8 cellular contexts compared by ENCODE assay signal in genomic region chr3:189961086-189961485, GRCh38.
DNase-seq lines count a peak whose midpoint lies in the region; ATAC-seq, FAIRE-seq and TF ChIP-seq lines count a peak whose summit lies in the region.
"Not testable (repeated sequence)": the region's sequence is repeated elsewhere in the genome, so short reads cannot be mapped to it uniquely, and the experiment has no call there.

No MANE protein-coding gene starts in this region.

- H3K4me1 ChIP-seq in A549: peaks cover 14% of the 10 kb centered on the region
- not testable (repeated sequence) for H3K4me1 ChIP-seq in astrocyte (ENCODE audit: insufficient read depth, low read length); iPS-20b (ENCODE audit: insufficient read depth, low read length); neuronal stem cell (ENCODE audit: control insufficient read depth in 2 of 2, insufficient read depth in 1 of 2, low read depth in 1 of 2, low read length in 2 of 2)

- not testable (repeated sequence) for H2AK5ac ChIP-seq in neuronal stem cell (ENCODE audit: low read depth, low read length)

- H3K4me3 ChIP-seq in A549; astrocyte (ENCODE audit: insufficient read depth, low read depth, low read length); iPS-20b (ENCODE audit: low read length); neuronal stem cell (ENCODE audit: low read length in 2 of 2): not testable (repeated sequence)

- H3K36me3 Mint-ChIP-seq in astrocyte (ENCODE audit: low read depth, unreplicated experiment): not testable (repeated sequence)

- POLR2A ChIA-PET in A549 (lab: Yijun Ruan, JAX): interaction anchor here (0.9 kb wide), 1 partner anchor 361 kb away, joined by 7 read pairs; the partner anchor contains the start of gene CLDN1

- H3K27ac ChIP-seq in A549 (peak overlapping the region; percentile 59 to 63), astrocyte (ENCODE audit: low read depth, low read length) (peak overlapping the region; percentile 12)
- H3K27ac ChIP-seq in iPS-20b (ENCODE audit: low read length); neuronal stem cell (replicated peaks; ENCODE audit: low read length): not testable (repeated sequence)

- H3K9me3 ChIP-seq in A549; astrocyte (ENCODE audit: insufficient read depth, low read depth, low read length); iPS-20b (ENCODE audit: insufficient read depth, low read depth, low read length); neuronal stem cell (replicated peaks in 1 of 2; ENCODE audit: control insufficient read depth in 2 of 2, insufficient read depth in 1 of 2, low read depth in 1 of 2, low read length in 2 of 2): not testable (repeated sequence)

- not testable (repeated sequence) for H4K20me1 ChIP-seq in astrocyte (ENCODE audit: insufficient read depth, low read length)

- H3K27me3 Mint-ChIP-seq in astrocyte (ENCODE audit: low read depth, unreplicated experiment): not testable (repeated sequence)

- TF ChIP-seq EP300 in A549 (IDR thresholded peaks at IDR 0.05): not testable (repeated sequence)

- not testable (repeated sequence) for H3K27me3 ChIP-seq in astrocyte (ENCODE audit: insufficient read depth, low read length); iPS-20b (ENCODE audit: insufficient read depth, low read length); neuronal stem cell (ENCODE audit: control insufficient read depth in 3 of 3, insufficient read depth in 3 of 3, low read depth in 1 of 3, low read length in 3 of 3)

- not testable (repeated sequence) for H3K14ac ChIP-seq in neuronal stem cell (ENCODE audit: low read length)

- H2BK5ac ChIP-seq in neuronal stem cell (ENCODE audit: low read length): not testable (repeated sequence)

- TF ChIP-seq POLR2A in A549 (IDR thresholded peaks at IDR 0.05; ENCODE audit: low read length): not testable (repeated sequence)

- H3K4me2 ChIP-seq in A549: peak overlapping the region; percentile 47; the same call in 2 of the 3 replicates
- peak overlapping the region; percentile 64 for H3K4me2 ChIP-seq in astrocyte (ENCODE audit: low read length)
- not testable (repeated sequence) for H3K4me2 ChIP-seq in neuronal stem cell (ENCODE audit: insufficient read depth, low read length, poor library complexity, severe bottlenecking)

- not testable (repeated sequence) for H3K79me2 ChIP-seq in astrocyte (ENCODE audit: insufficient read depth, low read length)

- not testable (repeated sequence) for H3K27ac Mint-ChIP-seq in astrocyte (ENCODE audit: unreplicated experiment)

- WGBS in A549 (ENCODE audit: missing lambda C conversion rate): 51% methylated on average over 10 of the region's 10 CpGs
- no CpG with 5 or more reads among the region's 10 CpGs for WGBS in neuronal stem cell (ENCODE audit: extremely low coverage in 2 of 2, insufficient read length in 2 of 2, insufficient replicate concordance in 1 of 2), 2 donors

- not testable (repeated sequence) for ATAC-seq in A549
- peak; percentile 12 for ATAC-seq in GM18517 (IDR thresholded peaks at IDR 0.05; ENCODE audit: unreplicated experiment)
- ATAC-seq in HG02759 (IDR thresholded peaks at IDR 0.05; ENCODE audit: unreplicated experiment): peak; percentile 17

- H3K18ac ChIP-seq in neuronal stem cell (ENCODE audit: low read length): not testable (repeated sequence)

- not testable (repeated sequence) for H3K79me1 ChIP-seq in neuronal stem cell (ENCODE audit: low read depth, low read length)

- H2BK120ac ChIP-seq in neuronal stem cell (ENCODE audit: low read depth, low read length): not testable (repeated sequence)

- not testable (repeated sequence) for H2BK12ac ChIP-seq in neuronal stem cell (ENCODE audit: low read length)

- DNase-seq in A549 (ENCODE audit: low read depth in 1 of 2, low spot score in 1 of 2); neuronal stem cell (ENCODE audit: low spot score): not testable (repeated sequence)
- DNase-seq in NCI-H1694 treated with DMSO at 0.1 percent for 48 hours (lab: John Stamatoyannopoulos, UW): peak; percentile 32
- peak; percentile 57 for DNase-seq in RPMI7951 (ENCODE audit: low read depth)
- DNase-seq in astrocyte (ENCODE audit: low read depth): peak; percentile 52

- H3K4me1 Mint-ChIP-seq in astrocyte (ENCODE audit: low read depth, unreplicated experiment): not testable (repeated sequence)

- H4K8ac ChIP-seq in neuronal stem cell (ENCODE audit: low read depth, low read length): not testable (repeated sequence)

- not testable (repeated sequence) for H3K4ac ChIP-seq in neuronal stem cell (ENCODE audit: low read length)

- H3K36me3 ChIP-seq in astrocyte (ENCODE audit: insufficient read depth, low read length): not testable (repeated sequence)
- peaks cover 20% of the 10 kb centered on the region; the same call in 1 of the 2 replicates for H3K36me3 ChIP-seq in iPS-20b (ENCODE audit: insufficient read depth, low read depth, low read length)
- peaks cover 0 to 18% of the 10 kb centered on the region in 2 donors for H3K36me3 ChIP-seq in neuronal stem cell (replicated peaks in 1 of 2; ENCODE audit: control insufficient read depth in 2 of 2, insufficient read depth in 2 of 2, low read length in 2 of 2)

- TF ChIP-seq CTCF in A549 (IDR thresholded peaks at IDR 0.05); astrocyte (IDR thresholded peaks at IDR 0.05; ENCODE audit: insufficient read depth, low read depth, low read length): not testable (repeated sequence)

- not testable (repeated sequence) for FAIRE-seq in A549 (lab: Jason Lieb, UNC); astrocyte (lab: Jason Lieb, UNC)

- H2BK15ac ChIP-seq in neuronal stem cell (ENCODE audit: low read length): not testable (repeated sequence)

- CTCF ChIA-PET in A549 (lab: Yijun Ruan, JAX): interaction anchor here (0.6 to 3.0 kb wide), 32 partner anchors 9 to 856 kb away, joined by 3 to 15 read pairs (median 4); partner anchors contain the start of genes CLDN1 and P3H2

- not testable (repeated sequence) for H3K4me3 Mint-ChIP-seq in astrocyte (ENCODE audit: unreplicated experiment)

- H3K23ac ChIP-seq in neuronal stem cell (ENCODE audit: low read depth, low read length, poor library complexity): not testable (repeated sequence)

- not testable (repeated sequence) for H3K9me3 Mint-ChIP-seq in astrocyte (ENCODE audit: unreplicated experiment)

- not testable (repeated sequence) for H4K91ac ChIP-seq in neuronal stem cell (ENCODE audit: low read depth, low read length, poor library complexity)

- H3K9ac ChIP-seq in astrocyte (ENCODE audit: low read length) (peak overlapping the region; percentile 28), iPS-20b (ENCODE audit: low read depth, low read length) (0 out of 2 replicates have a peak overlapping the region, but pooled peaks have one; percentile 38)
- H3K9ac ChIP-seq in neuronal stem cell (ENCODE audit: low read depth, low read length, poor library complexity): not testable (repeated sequence)

- H2AFZ ChIP-seq in astrocyte (ENCODE audit: low read depth, low read length): not testable (repeated sequence)
- H2AFZ ChIP-seq in neuronal stem cell (ENCODE audit: low read length): peak overlapping the region; percentile 4

- TF ChIP-seq RAD21 in A549 (conservative IDR thresholded peaks at IDR 0.05 in 1 of 2, IDR thresholded peaks at IDR 0.05 in 1 of 2): not testable (repeated sequence)
